Comparison of ENCODE assay signal across 18 cellular contexts in genomic region chr18:41538751-41539150, GRCh38.
DNase-seq lines count a peak whose midpoint lies in the region; FAIRE-seq and TF ChIP-seq lines count a peak whose summit lies in the region.
"Had no signal": no experiment of that assay in that cellular context is flagged by ENCODE, and none has a peak within 500 bp of the region (broad histone marks: within the 10 kb centered on the region; RNA-seq: fewer than 3 reads in every experiment).

No MANE protein-coding gene starts in this region.

- intact Hi-C loops in left ventricle myocardium inferior (cut with micrococcal nuclease), result no loop called here

- H3K9me3 ChIP-seq in OCI-LY3 (ENCODE audit: insufficient read depth, low read length), result no peaks in the 10 kb centered on the region
- no peaks in the 10 kb centered on the region for H3K9me3 ChIP-seq in left ventricle myocardium inferior (replicated peaks)

- no peak overlapping the region for H3K4me2 ChIP-seq in OCI-LY3 (ENCODE audit: low read length)
- H3K4me2 ChIP-seq: GM23338 had no signal

- DNase-seq in A172 (ENCODE audit: low spot score) (peak; percentile 4), ELR (ENCODE audit: low read depth) (peak; percentile 5), amniotic stem cell (lab: John Stamatoyannopoulos, UW) (no peak), GM12891 (ENCODE audit: insufficient read length, low spot score) (no peak), left ventricle myocardium inferior (no peak)
- DNase-seq: 8988T; C1 segment of cervical spinal cord; Calu3; CD4-positive, alpha-beta memory T cell; COR-L47; DMS153; DND-41; GDM1; H9 had no signal

- no peak for FAIRE-seq in GM12891 (lab: Jason Lieb, UNC)
- FAIRE-seq: GM12878, GM18507 had no signal

- no peaks in the 10 kb centered on the region for H4K20me1 ChIP-seq in OCI-LY3 (ENCODE audit: insufficient read depth, low read length)

- H3K36me3 ChIP-seq in OCI-LY3 (replicated peaks; ENCODE audit: low read depth, low read length) (no peaks in the 10 kb centered on the region), left ventricle myocardium inferior (no peaks in the 10 kb centered on the region)

- TF ChIP-seq POLR2A in GM12891 (IDR thresholded peaks at IDR 0.05; ENCODE audit: low read depth, low read length), result no peak

- H3K9ac ChIP-seq in OCI-LY3 (ENCODE audit: low read length), result no peak overlapping the region

- no peak overlapping the region for H3K4me3 ChIP-seq in OCI-LY3 (ENCODE audit: low read length)
- no peak overlapping the region for H3K4me3 ChIP-seq in left ventricle myocardium inferior
- H3K4me3 ChIP-seq: GM12878, GM23338 had no signal

- H3K27me3 ChIP-seq in OCI-LY3 (ENCODE audit: low read depth, low read length), result no peaks in the 10 kb centered on the region
- H3K27me3 ChIP-seq in left ventricle myocardium inferior (ENCODE audit: low read depth), result no peaks in the 10 kb centered on the region

- H3K4me1 ChIP-seq in OCI-LY3 (ENCODE audit: low read length) (no peaks in the 10 kb centered on the region), left ventricle myocardium inferior (no peaks in the 10 kb centered on the region)

- H3K27ac ChIP-seq in OCI-LY3 (ENCODE audit: low read length) (no peak overlapping the region), left ventricle myocardium inferior (replicated peaks) (no peak overlapping the region)

- H2AFZ ChIP-seq in OCI-LY3 (ENCODE audit: low read depth, low read length), result 0 out of 2 replicates have a peak overlapping the region, but pooled peaks have one; percentile 20
- H2AFZ ChIP-seq: GM23338 had no signal

- TF ChIP-seq CTCF in OCI-LY3 (IDR thresholded peaks at IDR 0.05; ENCODE audit: low read depth, low read length) (no peak), left ventricle myocardium inferior (IDR thresholded peaks at IDR 0.05; ENCODE audit: borderline replicate concordance) (no peak)

- no peaks in the 10 kb centered on the region for H3K79me2 ChIP-seq in OCI-LY3 (ENCODE audit: low read length)

TF ChIP-seq in GM12891, 5 proteins besides CTCF, POLR2A, EP300 and RAD21:
- TF ChIP-seq POLR2AphosphoS5 (IDR thresholded peaks at IDR 0.05; ENCODE audit: low read depth, low read length) (no peak), POU2F2 (IDR thresholded peaks at IDR 0.05; ENCODE audit: low read depth, low read length) (no peak), PAX5 (IDR thresholded peaks at IDR 0.05; ENCODE audit: insufficient read depth, low read length, severe bottlenecking) (no peak), SPI1 (IDR thresholded peaks at IDR 0.05; ENCODE audit: low read depth, low read length) (no peak), TAF1 (IDR thresholded peaks at IDR 0.05; ENCODE audit: low read depth, low read length) (no peak)

Comparison
In these comparisons a context has a peak if more than half of its experiments do, and no peak if none do; other contexts are left out.
1. DNase-seq: peak in A172 (single experiment) and ELR (single experiment); none in amniotic stem cell (single experiment), GM12891 (single experiment) and left ventricle myocardium inferior (single experiment).